1 cellular context compared by ENCODE assay signal in the genomic region with DNA sequence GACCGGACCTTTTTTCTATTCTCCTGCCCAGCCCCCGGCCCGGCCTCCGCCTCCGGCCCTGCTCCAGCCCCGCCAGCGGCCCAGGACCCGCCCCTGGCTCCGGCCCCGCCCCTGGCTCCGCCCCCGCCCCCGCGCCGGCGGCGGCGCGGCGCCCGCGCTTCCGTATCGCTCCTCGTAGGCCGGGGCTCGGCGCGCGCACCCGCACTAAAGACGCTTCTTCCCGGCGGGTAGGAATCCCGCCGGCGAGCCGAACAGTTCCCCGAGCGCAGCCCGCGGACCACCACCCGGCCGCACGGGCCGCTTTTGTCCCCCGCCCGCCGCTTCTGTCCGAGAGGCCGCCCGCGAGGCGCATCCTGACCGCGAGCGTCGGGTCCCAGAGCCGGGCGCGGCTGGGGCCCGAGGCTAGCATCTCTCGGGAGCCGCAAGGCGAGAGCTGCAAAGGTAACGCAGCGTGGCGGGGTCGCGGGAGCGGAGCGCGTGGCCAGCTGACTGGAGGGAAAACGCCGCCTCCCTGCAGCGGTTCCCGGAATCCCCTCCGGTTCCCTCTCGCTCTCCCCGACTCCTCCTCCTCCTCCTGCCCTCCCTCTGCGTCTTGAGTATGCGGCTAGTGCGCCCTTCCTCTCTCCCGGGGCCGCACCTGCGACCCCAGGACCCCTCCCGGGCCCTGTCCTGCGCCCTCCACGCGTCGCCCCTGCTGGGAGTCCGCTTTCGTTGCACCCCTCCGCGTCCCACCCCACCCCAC.
A peak's percentile ranks its signal among the peaks of the same experiment; 100 is the strongest.
TF ChIP-seq lines count a peak whose summit lies in the region.

A gene (plus strand): TSS at position 163 of the 742 bp plus-strand sequence. CDS start 11,985 bp downstream, outside the sequence.

TF ChIP-seq in K562, 482 proteins besides CTCF, POLR2A, EP300 and RAD21 (continued from another document and continues in another):
- TF ChIP-seq, protein P1, sequence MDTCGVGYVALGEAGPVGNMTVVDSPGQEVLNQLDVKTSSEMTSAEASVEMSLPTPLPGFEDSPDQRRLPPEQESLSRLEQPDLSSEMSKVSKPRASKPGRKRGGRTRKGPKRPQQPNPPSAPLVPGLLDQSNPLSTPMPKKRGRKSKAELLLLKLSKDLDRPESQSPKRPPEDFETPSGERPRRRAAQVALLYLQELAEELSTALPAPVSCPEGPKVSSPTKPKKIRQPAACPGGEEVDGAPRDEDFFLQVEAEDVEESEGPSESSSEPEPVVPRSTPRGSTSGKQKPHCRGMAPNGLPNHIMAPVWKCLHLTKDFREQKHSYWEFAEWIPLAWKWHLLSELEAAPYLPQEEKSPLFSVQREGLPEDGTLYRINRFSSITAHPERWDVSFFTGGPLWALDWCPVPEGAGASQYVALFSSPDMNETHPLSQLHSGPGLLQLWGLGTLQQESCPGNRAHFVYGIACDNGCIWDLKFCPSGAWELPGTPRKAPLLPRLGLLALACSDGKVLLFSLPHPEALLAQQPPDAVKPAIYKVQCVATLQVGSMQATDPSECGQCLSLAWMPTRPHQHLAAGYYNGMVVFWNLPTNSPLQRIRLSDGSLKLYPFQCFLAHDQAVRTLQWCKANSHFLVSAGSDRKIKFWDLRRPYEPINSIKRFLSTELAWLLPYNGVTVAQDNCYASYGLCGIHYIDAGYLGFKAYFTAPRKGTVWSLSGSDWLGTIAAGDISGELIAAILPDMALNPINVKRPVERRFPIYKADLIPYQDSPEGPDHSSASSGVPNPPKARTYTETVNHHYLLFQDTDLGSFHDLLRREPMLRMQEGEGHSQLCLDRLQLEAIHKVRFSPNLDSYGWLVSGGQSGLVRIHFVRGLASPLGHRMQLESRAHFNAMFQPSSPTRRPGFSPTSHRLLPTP (IDR thresholded peaks at IDR 0.05; ENCODE audit: borderline replicate concordance, extremely low read depth, insufficient read length) = no peak
- TF ChIP-seq, protein P2, sequence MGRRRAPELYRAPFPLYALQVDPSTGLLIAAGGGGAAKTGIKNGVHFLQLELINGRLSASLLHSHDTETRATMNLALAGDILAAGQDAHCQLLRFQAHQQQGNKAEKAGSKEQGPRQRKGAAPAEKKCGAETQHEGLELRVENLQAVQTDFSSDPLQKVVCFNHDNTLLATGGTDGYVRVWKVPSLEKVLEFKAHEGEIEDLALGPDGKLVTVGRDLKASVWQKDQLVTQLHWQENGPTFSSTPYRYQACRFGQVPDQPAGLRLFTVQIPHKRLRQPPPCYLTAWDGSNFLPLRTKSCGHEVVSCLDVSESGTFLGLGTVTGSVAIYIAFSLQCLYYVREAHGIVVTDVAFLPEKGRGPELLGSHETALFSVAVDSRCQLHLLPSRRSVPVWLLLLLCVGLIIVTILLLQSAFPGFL (CRISPR knock-in tag; IDR thresholded peaks at IDR 0.05) = no peak
- no peak for TF ChIP-seq ZNF239 (CRISPR knock-in tag; IDR thresholded peaks at IDR 0.05)
- TF ChIP-seq TFAM (CRISPR knock-in tag; conservative IDR thresholded peaks at IDR 0.05) = no peak
- no peak for TF ChIP-seq ILF3 (IDR thresholded peaks at IDR 0.05; ENCODE audit: borderline replicate concordance)
- TF ChIP-seq BRD9 (IDR thresholded peaks at IDR 0.05; ENCODE audit: low read depth, partially characterized antibody) = no peak
- TF ChIP-seq FOXM1 (IDR thresholded peaks at IDR 0.05; ENCODE audit: low read depth) = no peak
- 0 out of 2 replicates have a peak, but pooled peaks have one; percentile 70 for TF ChIP-seq FOXM1 (CRISPR knock-in tag; IDR thresholded peaks at IDR 0.05; ENCODE audit: low read depth)
- TF ChIP-seq GATA2 (CRISPR knock-in tag; IDR thresholded peaks at IDR 0.05) = no peak
- TF ChIP-seq, protein P3, sequence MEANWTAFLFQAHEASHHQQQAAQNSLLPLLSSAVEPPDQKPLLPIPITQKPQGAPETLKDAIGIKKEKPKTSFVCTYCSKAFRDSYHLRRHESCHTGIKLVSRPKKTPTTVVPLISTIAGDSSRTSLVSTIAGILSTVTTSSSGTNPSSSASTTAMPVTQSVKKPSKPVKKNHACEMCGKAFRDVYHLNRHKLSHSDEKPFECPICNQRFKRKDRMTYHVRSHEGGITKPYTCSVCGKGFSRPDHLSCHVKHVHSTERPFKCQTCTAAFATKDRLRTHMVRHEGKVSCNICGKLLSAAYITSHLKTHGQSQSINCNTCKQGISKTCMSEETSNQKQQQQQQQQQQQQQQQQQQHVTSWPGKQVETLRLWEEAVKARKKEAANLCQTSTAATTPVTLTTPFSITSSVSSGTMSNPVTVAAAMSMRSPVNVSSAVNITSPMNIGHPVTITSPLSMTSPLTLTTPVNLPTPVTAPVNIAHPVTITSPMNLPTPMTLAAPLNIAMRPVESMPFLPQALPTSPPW (CRISPR knock-in tag; IDR thresholded peaks at IDR 0.05) = peak; percentile 73
- no peak for TF ChIP-seq ZNF707 (CRISPR knock-in tag; conservative IDR thresholded peaks at IDR 0.05)
- TF ChIP-seq LCOR (CRISPR knock-in tag; IDR thresholded peaks at IDR 0.05) = 0 out of 2 replicates have a peak, but pooled peaks have one; percentile 15
- TF ChIP-seq SRSF1 (IDR thresholded peaks at IDR 0.05; ENCODE audit: low read depth, low read length) = no peak
- peak; percentile 4; the same call in 1 of the 2 replicates for TF ChIP-seq ESRRA (IDR thresholded peaks at IDR 0.05; ENCODE audit: borderline replicate concordance, low read depth)
- no peak for TF ChIP-seq ZNF23 (CRISPR knock-in tag; IDR thresholded peaks at IDR 0.05)
- TF ChIP-seq, protein P4, sequence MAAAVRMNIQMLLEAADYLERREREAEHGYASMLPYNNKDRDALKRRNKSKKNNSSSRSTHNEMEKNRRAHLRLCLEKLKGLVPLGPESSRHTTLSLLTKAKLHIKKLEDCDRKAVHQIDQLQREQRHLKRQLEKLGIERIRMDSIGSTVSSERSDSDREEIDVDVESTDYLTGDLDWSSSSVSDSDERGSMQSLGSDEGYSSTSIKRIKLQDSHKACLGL (CRISPR knock-in tag; IDR thresholded peaks at IDR 0.05; ENCODE audit: borderline replicate concordance, poor library complexity, severe bottlenecking) = no peak
- TF ChIP-seq FOXA3 (CRISPR knock-in tag; conservative IDR thresholded peaks at IDR 0.05 in 1 of 2, IDR thresholded peaks at IDR 0.05 in 1 of 2) = no peak
- TF ChIP-seq CEBPG (CRISPR knock-in tag; IDR thresholded peaks at IDR 0.05) = no peak
- TF ChIP-seq CEBPG (tag; conservative IDR thresholded peaks at IDR 0.05 in 1 of 2, IDR thresholded peaks at IDR 0.05 in 1 of 2) = no peak
- peak; percentile 75 for TF ChIP-seq SAP30 (IDR thresholded peaks at IDR 0.05; ENCODE audit: borderline replicate concordance, insufficient read depth, low read depth, low read length, poor library complexity, severe bottlenecking)
- TF ChIP-seq CBX8 (IDR thresholded peaks at IDR 0.05; ENCODE audit: borderline replicate concordance, extremely low read depth, low read depth, low read length, poor library complexity, severe bottlenecking) = no peak
- TF ChIP-seq ZNF583 (CRISPR knock-in tag; IDR thresholded peaks at IDR 0.05) = peak; percentile 69; the same call in 1 of the 2 replicates
- TF ChIP-seq, protein P5, sequence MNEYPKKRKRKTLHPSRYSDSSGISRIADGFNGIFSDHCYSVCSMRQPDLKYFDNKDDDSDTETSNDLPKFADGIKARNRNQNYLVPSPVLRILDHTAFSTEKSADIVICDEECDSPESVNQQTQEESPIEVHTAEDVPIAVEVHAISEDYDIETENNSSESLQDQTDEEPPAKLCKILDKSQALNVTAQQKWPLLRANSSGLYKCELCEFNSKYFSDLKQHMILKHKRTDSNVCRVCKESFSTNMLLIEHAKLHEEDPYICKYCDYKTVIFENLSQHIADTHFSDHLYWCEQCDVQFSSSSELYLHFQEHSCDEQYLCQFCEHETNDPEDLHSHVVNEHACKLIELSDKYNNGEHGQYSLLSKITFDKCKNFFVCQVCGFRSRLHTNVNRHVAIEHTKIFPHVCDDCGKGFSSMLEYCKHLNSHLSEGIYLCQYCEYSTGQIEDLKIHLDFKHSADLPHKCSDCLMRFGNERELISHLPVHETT (CRISPR knock-in tag; conservative IDR thresholded peaks at IDR 0.05 in 1 of 2, IDR thresholded peaks at IDR 0.05 in 1 of 2) = 0 out of 4 replicates have a peak, but pooled peaks of 1 of the 2 experiments have one; percentile 55
- TF ChIP-seq, protein P6, sequence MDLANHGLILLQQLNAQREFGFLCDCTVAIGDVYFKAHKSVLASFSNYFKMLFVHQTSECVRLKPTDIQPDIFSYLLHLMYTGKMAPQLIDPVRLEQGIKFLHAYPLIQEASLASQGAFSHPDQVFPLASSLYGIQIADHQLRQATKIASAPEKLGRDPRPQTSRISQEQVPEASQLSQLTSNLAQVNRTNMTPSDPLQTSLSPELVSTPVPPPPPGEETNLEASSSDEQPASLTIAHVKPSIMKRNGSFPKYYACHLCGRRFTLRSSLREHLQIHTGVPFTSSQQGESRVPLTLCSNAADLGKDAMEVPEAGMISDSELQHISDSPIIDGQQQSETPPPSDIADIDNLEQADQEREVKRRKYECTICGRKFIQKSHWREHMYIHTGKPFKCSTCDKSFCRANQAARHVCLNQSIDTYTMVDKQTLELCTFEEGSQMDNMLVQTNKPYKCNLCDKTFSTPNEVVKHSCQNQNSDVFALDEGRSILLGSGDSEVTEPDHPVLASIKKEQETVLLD (IDR thresholded peaks at IDR 0.05) = no peak
- TF ChIP-seq, protein P7, sequence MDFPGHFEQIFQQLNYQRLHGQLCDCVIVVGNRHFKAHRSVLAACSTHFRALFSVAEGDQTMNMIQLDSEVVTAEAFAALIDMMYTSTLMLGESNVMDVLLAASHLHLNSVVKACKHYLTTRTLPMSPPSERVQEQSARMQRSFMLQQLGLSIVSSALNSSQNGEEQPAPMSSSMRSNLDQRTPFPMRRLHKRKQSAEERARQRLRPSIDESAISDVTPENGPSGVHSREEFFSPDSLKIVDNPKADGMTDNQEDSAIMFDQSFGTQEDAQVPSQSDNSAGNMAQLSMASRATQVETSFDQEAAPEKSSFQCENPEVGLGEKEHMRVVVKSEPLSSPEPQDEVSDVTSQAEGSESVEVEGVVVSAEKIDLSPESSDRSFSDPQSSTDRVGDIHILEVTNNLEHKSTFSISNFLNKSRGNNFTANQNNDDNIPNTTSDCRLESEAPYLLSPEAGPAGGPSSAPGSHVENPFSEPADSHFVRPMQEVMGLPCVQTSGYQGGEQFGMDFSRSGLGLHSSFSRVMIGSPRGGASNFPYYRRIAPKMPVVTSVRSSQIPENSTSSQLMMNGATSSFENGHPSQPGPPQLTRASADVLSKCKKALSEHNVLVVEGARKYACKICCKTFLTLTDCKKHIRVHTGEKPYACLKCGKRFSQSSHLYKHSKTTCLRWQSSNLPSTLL (IDR thresholded peaks at IDR 0.05) = no peak
- TF ChIP-seq ZNF324 (CRISPR knock-in tag; IDR thresholded peaks at IDR 0.05) = no peak
- no peak for TF ChIP-seq HDGF (IDR thresholded peaks at IDR 0.05)
- peak; percentile 32 for TF ChIP-seq DACH1 (IDR thresholded peaks at IDR 0.05; ENCODE audit: partially characterized antibody)
- TF ChIP-seq, protein P8, sequence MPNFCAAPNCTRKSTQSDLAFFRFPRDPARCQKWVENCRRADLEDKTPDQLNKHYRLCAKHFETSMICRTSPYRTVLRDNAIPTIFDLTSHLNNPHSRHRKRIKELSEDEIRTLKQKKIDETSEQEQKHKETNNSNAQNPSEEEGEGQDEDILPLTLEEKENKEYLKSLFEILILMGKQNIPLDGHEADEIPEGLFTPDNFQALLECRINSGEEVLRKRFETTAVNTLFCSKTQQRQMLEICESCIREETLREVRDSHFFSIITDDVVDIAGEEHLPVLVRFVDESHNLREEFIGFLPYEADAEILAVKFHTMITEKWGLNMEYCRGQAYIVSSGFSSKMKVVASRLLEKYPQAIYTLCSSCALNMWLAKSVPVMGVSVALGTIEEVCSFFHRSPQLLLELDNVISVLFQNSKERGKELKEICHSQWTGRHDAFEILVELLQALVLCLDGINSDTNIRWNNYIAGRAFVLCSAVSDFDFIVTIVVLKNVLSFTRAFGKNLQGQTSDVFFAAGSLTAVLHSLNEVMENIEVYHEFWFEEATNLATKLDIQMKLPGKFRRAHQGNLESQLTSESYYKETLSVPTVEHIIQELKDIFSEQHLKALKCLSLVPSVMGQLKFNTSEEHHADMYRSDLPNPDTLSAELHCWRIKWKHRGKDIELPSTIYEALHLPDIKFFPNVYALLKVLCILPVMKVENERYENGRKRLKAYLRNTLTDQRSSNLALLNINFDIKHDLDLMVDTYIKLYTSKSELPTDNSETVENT (CRISPR knock-in tag; IDR thresholded peaks at IDR 0.05) = no peak
- TF ChIP-seq, protein P9, sequence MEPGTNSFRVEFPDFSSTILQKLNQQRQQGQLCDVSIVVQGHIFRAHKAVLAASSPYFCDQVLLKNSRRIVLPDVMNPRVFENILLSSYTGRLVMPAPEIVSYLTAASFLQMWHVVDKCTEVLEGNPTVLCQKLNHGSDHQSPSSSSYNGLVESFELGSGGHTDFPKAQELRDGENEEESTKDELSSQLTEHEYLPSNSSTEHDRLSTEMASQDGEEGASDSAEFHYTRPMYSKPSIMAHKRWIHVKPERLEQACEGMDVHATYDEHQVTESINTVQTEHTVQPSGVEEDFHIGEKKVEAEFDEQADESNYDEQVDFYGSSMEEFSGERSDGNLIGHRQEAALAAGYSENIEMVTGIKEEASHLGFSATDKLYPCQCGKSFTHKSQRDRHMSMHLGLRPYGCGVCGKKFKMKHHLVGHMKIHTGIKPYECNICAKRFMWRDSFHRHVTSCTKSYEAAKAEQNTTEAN (CRISPR knock-in tag; IDR thresholded peaks at IDR 0.05) = no peak
- peak; percentile 46; the same call in 1 of the 2 replicates for TF ChIP-seq POLR2H (tag; IDR thresholded peaks at IDR 0.05; ENCODE audit: low read depth)
- TF ChIP-seq DIDO1 (tag; IDR thresholded peaks at IDR 0.05; ENCODE audit: low read depth) = no peak
- TF ChIP-seq, protein P10, sequence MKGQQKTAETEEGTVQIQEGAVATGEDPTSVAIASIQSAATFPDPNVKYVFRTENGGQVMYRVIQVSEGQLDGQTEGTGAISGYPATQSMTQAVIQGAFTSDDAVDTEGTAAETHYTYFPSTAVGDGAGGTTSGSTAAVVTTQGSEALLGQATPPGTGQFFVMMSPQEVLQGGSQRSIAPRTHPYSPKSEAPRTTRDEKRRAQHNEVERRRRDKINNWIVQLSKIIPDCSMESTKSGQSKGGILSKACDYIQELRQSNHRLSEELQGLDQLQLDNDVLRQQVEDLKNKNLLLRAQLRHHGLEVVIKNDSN (CRISPR knock-in tag; IDR thresholded peaks at IDR 0.05) = peak; percentile 4
- TF ChIP-seq, protein P11, sequence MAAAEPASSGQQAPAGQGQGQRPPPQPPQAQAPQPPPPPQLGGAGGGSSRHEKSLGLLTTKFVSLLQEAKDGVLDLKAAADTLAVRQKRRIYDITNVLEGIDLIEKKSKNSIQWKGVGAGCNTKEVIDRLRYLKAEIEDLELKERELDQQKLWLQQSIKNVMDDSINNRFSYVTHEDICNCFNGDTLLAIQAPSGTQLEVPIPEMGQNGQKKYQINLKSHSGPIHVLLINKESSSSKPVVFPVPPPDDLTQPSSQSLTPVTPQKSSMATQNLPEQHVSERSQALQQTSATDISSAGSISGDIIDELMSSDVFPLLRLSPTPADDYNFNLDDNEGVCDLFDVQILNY (CRISPR knock-in tag; IDR thresholded peaks at IDR 0.05) = no peak
- TF ChIP-seq, protein P12, sequence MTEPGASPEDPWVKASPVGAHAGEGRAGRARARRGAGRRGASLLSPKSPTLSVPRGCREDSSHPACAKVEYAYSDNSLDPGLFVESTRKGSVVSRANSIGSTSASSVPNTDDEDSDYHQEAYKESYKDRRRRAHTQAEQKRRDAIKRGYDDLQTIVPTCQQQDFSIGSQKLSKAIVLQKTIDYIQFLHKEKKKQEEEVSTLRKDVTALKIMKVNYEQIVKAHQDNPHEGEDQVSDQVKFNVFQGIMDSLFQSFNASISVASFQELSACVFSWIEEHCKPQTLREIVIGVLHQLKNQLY (CRISPR knock-in tag; conservative IDR thresholded peaks at IDR 0.05) = no peak
- no peak for TF ChIP-seq SMARCE1 (IDR thresholded peaks at IDR 0.05)
- TF ChIP-seq CAMTA2 (CRISPR knock-in tag; conservative IDR thresholded peaks at IDR 0.05) = no peak
- no peak for TF ChIP-seq ZNF408 (CRISPR knock-in tag; IDR thresholded peaks at IDR 0.05; ENCODE audit: low read depth)
- TF ChIP-seq PYGO2 (tag; IDR thresholded peaks at IDR 0.05) = no peak
